Comparison of ENCODE assay signal across 9 cellular contexts in the genomic region with DNA sequence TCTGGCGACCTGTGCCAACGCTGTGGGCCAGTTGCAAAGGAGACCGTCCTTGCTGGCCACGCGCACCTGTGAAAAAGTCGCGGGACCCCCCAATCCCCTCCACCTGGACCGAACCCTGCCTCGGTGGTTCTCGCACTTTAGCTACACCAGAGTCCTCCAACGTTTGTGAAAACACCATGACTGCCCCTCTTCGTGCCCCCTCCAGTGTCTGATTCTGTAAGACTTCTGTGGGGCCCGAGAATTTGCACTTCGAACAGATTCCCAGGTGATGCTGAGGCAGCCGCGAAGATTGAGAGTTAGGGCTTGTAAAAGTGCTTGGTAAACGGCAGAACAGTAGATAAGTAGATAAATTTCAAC.
DNase-seq lines count a peak whose midpoint lies in the region; ATAC-seq and TF ChIP-seq lines count a peak whose summit lies in the region.
"Had no signal": no experiment of that assay in that cellular context is flagged by ENCODE, and none has a peak within 500 bp of the region (broad histone marks: within the 10 kb centered on the region; RNA-seq: fewer than 3 reads in every experiment).

No MANE protein-coding gene starts in this region.

- TF ChIP-seq POLR2A in upper lobe of left lung (IDR thresholded peaks at IDR 0.05), result no peak

- H3K4me1 ChIP-seq in colonic mucosa (no peaks in the 10 kb centered on the region), mucosa of rectum (ENCODE audit: control insufficient read depth in 2 of 2, insufficient read depth in 2 of 2, low read length in 2 of 2) (peaks cover 9 to 12% of the 10 kb centered on the region in 2 donors), upper lobe of left lung (peaks cover 8 to 27% (median 11%) of the 10 kb centered on the region in 4 donors)

- in situ Hi-C loops in GM13976 (cut with MboI; ENCODE audit: low sequenced_read_pairs, unreplicated experiment), result no loop called here

- no peak for TF ChIP-seq CTCF in colonic mucosa (IDR thresholded peaks at IDR 0.05)
- no peak for TF ChIP-seq CTCF in upper lobe of left lung (IDR thresholded peaks at IDR 0.05)
- no peak for TF ChIP-seq CTCF in GM13976 (IDR thresholded peaks at IDR 0.05; ENCODE audit: borderline replicate concordance, control extremely low read depth, extremely low read depth, insufficient read depth, missing control alignments)

- H3K9ac ChIP-seq in colonic mucosa (ENCODE audit: low read depth in 2 of 2, low read length in 2 of 2) (peak overlapping the region; percentile 63 to 79), mucosa of rectum (ENCODE audit: low read depth in 1 of 2, low read length in 2 of 2) (peak overlapping the region in 1 of 2 donors; percentile 78)
- H3K9ac ChIP-seq: KMS-11 had no signal

- DNase-seq in activated naive CD4-positive, alpha-beta T cell treated with anti-CD3 and anti-CD28 coated beads, Interleukin-2, amount 10 ng/mL, durations not matched to agents 7 days and 5 days, result no peak
- no peak for DNase-seq in activated naive CD4-positive, alpha-beta T cell (lab: John Stamatoyannopoulos, UW)
- DNase-seq in colonic mucosa (no peak), upper lobe of left lung (no peak), GM13976 (ENCODE audit: low spot score) (no peak), cortex of kidney (lab: John Stamatoyannopoulos, UW) (no peak)

- H3K27me3 ChIP-seq in colonic mucosa, result no peaks in the 10 kb centered on the region
- no peaks in the 10 kb centered on the region for H3K27me3 ChIP-seq in mucosa of rectum (ENCODE audit: control insufficient read depth in 2 of 2, insufficient read depth in 2 of 2, low read length in 2 of 2)
- no peaks in the 10 kb centered on the region for H3K27me3 ChIP-seq in upper lobe of left lung

- no peak overlapping the region for H3K27ac ChIP-seq in colonic mucosa
- peak overlapping the region in 1 of 2 donors; percentile 28 for H3K27ac ChIP-seq in mucosa of rectum (ENCODE audit: low read depth in 2 of 2, low read length in 2 of 2)
- H3K27ac ChIP-seq in upper lobe of left lung, result peak overlapping the region; percentile 90 to 100 (median 95)
- H3K27ac ChIP-seq: KMS-11 had no signal

- 42 to 44% methylated on average over 15 to 17 of the region's 17 CpGs for WGBS in upper lobe of left lung, 2 donors

- no peak overlapping the region for H3K27ac Mint-ChIP-seq in activated naive CD4-positive, alpha-beta T cell treated with anti-CD3 and anti-CD28 coated beads, Interleukin-2, amount 10 ng/mL, durations not matched to agents 7 days and 5 days

- CTCF ChIA-PET in activated naive CD4-positive, alpha-beta T cell treated with anti-CD3 and anti-CD28 coated beads, Interleukin-2, amount 10 ng/mL, durations not matched to agents 7 days and 5 days (lab: Charles Lee), result interaction anchor here (1.3 kb wide), 1 partner anchor 71 kb away, joined by 3 read pairs; no protein-coding TSS in a partner anchor

- H3K4me3 Mint-ChIP-seq in activated naive CD4-positive, alpha-beta T cell treated with anti-CD3 and anti-CD28 coated beads, Interleukin-2, amount 10 ng/mL, durations not matched to agents 7 days and 5 days, result peak overlapping the region; percentile 73

- peaks cover 24% of the 10 kb centered on the region for H3K4me1 Mint-ChIP-seq in activated naive CD4-positive, alpha-beta T cell treated with anti-CD3 and anti-CD28 coated beads, Interleukin-2, amount 10 ng/mL, durations not matched to agents 7 days and 5 days

- no peak for TF ChIP-seq EP300 in upper lobe of left lung (IDR thresholded peaks at IDR 0.05)

- no peaks in the 10 kb centered on the region for H3K36me3 ChIP-seq in colonic mucosa
- no peaks in the 10 kb centered on the region for H3K36me3 ChIP-seq in mucosa of rectum (ENCODE audit: control insufficient read depth in 2 of 2, insufficient read depth in 2 of 2, low read length in 2 of 2)
- H3K36me3 ChIP-seq in upper lobe of left lung, result no peaks in the 10 kb centered on the region

- H3K4me3 ChIP-seq in colonic mucosa (peak overlapping the region; percentile 78), mucosa of rectum (ENCODE audit: low read length in 2 of 2) (peak overlapping the region; percentile 78 to 80), upper lobe of left lung (peak overlapping the region in 3 of 4 donors; percentile 79 to 96 (median 80))

- no peaks in the 10 kb centered on the region for H3K9me3 ChIP-seq in colonic mucosa
- H3K9me3 ChIP-seq in mucosa of rectum (ENCODE audit: control insufficient read depth in 2 of 2, low read length in 2 of 2), result no peaks in the 10 kb centered on the region
- no peaks in the 10 kb centered on the region for H3K9me3 ChIP-seq in upper lobe of left lung

- peaks cover 64% of the 10 kb centered on the region for H3K27me3 Mint-ChIP-seq in activated naive CD4-positive, alpha-beta T cell treated with anti-CD3 and anti-CD28 coated beads, Interleukin-2, amount 10 ng/mL, durations not matched to agents 7 days and 5 days

- H3K36me3 Mint-ChIP-seq in activated naive CD4-positive, alpha-beta T cell treated with anti-CD3 and anti-CD28 coated beads, Interleukin-2, amount 10 ng/mL, durations not matched to agents 7 days and 5 days, result peaks cover 6% of the 10 kb centered on the region

- intact Hi-C loops in colonic mucosa (cut with DNase I), result loop anchor here (5.0 to 10.0 kb wide), 2 partner anchors 142 to 220 kb away; no protein-coding TSS in a partner anchor

- H3K9me3 Mint-ChIP-seq in activated naive CD4-positive, alpha-beta T cell treated with anti-CD3 and anti-CD28 coated beads, Interleukin-2, amount 10 ng/mL, durations not matched to agents 7 days and 5 days, result no peaks in the 10 kb centered on the region

- no peak for ATAC-seq in upper lobe of left lung (ENCODE audit: low FRiP score in 2 of 2)
- ATAC-seq in HG03342 (IDR thresholded peaks at IDR 0.05; ENCODE audit: unreplicated experiment), result no peak
